ENCODE assay signal across 11 cellular contexts in the genomic region with DNA sequence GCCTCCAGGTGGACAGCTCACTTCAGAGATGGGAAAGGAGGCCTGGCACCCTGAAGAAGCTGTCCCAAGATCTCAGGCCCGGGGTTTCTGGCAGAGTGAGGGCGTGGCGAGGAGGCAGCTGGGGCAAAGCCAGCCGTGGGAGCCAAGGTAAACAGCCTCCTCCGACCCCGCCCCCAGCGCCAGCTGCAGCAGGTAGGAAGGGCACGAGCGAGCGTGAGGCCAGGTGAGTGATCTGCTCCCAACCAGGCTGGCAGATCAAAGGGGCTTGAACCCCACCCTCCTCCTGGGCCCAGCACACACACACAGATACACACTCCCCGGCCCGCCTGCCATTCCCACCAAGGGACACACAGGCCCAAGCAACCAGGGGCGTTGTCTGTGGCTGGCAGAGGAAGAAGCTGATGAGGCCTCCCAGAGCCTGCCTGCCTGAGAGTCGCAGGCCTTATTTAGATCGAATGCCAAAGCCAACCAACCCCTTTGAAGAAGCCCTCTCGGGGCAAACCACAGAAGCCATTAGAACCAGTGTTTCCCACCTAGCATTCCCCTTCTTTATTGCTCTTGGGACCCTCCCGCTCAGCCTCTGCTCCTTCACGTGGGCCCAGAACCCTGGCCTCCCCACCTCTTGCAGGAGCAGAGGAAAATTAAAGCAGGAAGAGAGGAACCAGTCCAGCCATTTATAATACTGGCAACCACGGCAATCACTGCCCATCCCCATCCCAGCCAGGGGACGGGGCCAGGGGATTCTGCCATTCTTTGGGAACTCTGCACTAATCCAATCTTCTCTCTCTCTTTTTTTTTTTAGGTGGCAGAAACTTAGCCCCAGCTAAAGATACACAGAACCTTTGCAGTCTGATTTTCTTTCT. TPM values are rescaled to one million over a fixed set of nuclear protein-coding genes. Genes with fewer than 3 reads are reported as not detected.
DNase-seq lines count a peak whose midpoint lies in the region; ATAC-seq, FAIRE-seq and TF ChIP-seq lines count a peak whose summit lies in the region.
"Had no signal": no experiment of that assay in that cellular context is flagged by ENCODE, and none has a peak within 500 bp of the region (broad histone marks: within the 10 kb centered on the region; RNA-seq: fewer than 3 reads in every experiment).

No MANE protein-coding gene starts in this region.

- peak overlapping the region; percentile 51 for H3K9ac ChIP-seq in keratinocyte (ENCODE audit: control insufficient read depth, extremely low read depth, insufficient read depth, low read length)

- TF ChIP-seq CTCF in keratinocyte (optimal IDR thresholded peaks at IDR 0.05 in 1 of 3, IDR thresholded peaks at IDR 0.05 in 1 of 3, conservative IDR thresholded peaks at IDR 0.05 in 1 of 3; ENCODE audit: extremely low read depth in 1 of 3, insufficient read depth in 2 of 3, low read length in 3 of 3) (no peak), foreskin fibroblast (IDR thresholded peaks at IDR 0.05; ENCODE audit: low read depth, low read length) (no peak)

- peak overlapping the region in 1 of 3 experiments; percentile 5 for H3K4me3 ChIP-seq in keratinocyte (ENCODE audit: control insufficient read depth in 2 of 3, extremely low read depth in 1 of 3, insufficient read depth in 2 of 3, low read depth in 1 of 3, low read length in 3 of 3)
- no peak overlapping the region for H3K4me3 ChIP-seq in foreskin fibroblast (ENCODE audit: low read depth in 1 of 2, low read length in 2 of 2)

- no peaks in the 10 kb centered on the region for H3K9me1 ChIP-seq in keratinocyte (ENCODE audit: control insufficient read depth, extremely low read depth, insufficient read depth, low read length)

- H3K27ac ChIP-seq in keratinocyte (ENCODE audit: control insufficient read depth, insufficient read depth, low read length) (peak overlapping the region; percentile 57), temporal lobe (ENCODE audit: low read depth, low read length) (peak overlapping the region; percentile 27)

- no peak for ATAC-seq in activated CD4-positive, alpha-beta T cell treated with anti-CD3 and anti-CD28 coated beads for 36 hours
- ATAC-seq in GM21360 (IDR thresholded peaks at IDR 0.05; ENCODE audit: unreplicated experiment) = no peak

- dilution Hi-C loops in keratinocyte (cut with MboI; ENCODE audit: extremely low pct_ligation_motif_present, low sequenced_read_pairs) = no loop called here

- H3K4me1 Mint-ChIP-seq in activated CD4-positive, alpha-beta T cell treated with anti-CD3 and anti-CD28 coated beads for 36 hours = peaks cover 64% of the 10 kb centered on the region
- H3K4me1 Mint-ChIP-seq in activated CD4-positive, alpha-beta memory T cell treated with anti-CD3 and anti-CD28 coated beads for 36 hours (ENCODE audit: low read depth) = peaks cover 61% of the 10 kb centered on the region

- H3K36me3 Mint-ChIP-seq in activated CD4-positive, alpha-beta T cell treated with anti-CD3 and anti-CD28 coated beads for 36 hours (ENCODE audit: low read depth) = no peaks in the 10 kb centered on the region
- peaks cover 5% of the 10 kb centered on the region for H3K36me3 Mint-ChIP-seq in activated CD4-positive, alpha-beta memory T cell treated with anti-CD3 and anti-CD28 coated beads for 36 hours

- H3K27me3 Mint-ChIP-seq in activated CD4-positive, alpha-beta T cell treated with anti-CD3 and anti-CD28 coated beads for 36 hours = peaks cover 26% of the 10 kb centered on the region
- peaks cover 11% of the 10 kb centered on the region for H3K27me3 Mint-ChIP-seq in activated CD4-positive, alpha-beta memory T cell treated with anti-CD3 and anti-CD28 coated beads for 36 hours

- no peaks in the 10 kb centered on the region for H3K9me3 ChIP-seq in keratinocyte (ENCODE audit: control insufficient read depth, low read depth, low read length)

- H3K4me1 ChIP-seq in keratinocyte (ENCODE audit: control insufficient read depth, extremely low read depth, insufficient read depth, low read length) = peaks cover 62% of the 10 kb centered on the region

- H3K9me3 Mint-ChIP-seq in activated CD4-positive, alpha-beta T cell treated with anti-CD3 and anti-CD28 coated beads for 36 hours (ENCODE audit: low read depth) = no peaks in the 10 kb centered on the region
- H3K9me3 Mint-ChIP-seq in activated CD4-positive, alpha-beta memory T cell treated with anti-CD3 and anti-CD28 coated beads for 36 hours = no peaks in the 10 kb centered on the region
- H3K9me3 Mint-ChIP-seq: neural crest cell had no signal

- no peaks in the 10 kb centered on the region for H3K27me3 ChIP-seq in keratinocyte (ENCODE audit: control insufficient read depth, extremely low read depth, insufficient read depth, low read length)

- peak overlapping the region; percentile 67 for H3K4me3 Mint-ChIP-seq in activated CD4-positive, alpha-beta T cell treated with anti-CD3 and anti-CD28 coated beads for 36 hours
- H3K4me3 Mint-ChIP-seq in activated CD4-positive, alpha-beta memory T cell treated with anti-CD3 and anti-CD28 coated beads for 36 hours = peak overlapping the region; percentile 85

- H3K36me3 ChIP-seq in keratinocyte (ENCODE audit: control insufficient read depth in 2 of 2, extremely low read depth in 1 of 2, insufficient read depth in 2 of 2, low read length in 2 of 2) = no peaks in the 10 kb centered on the region

- no peak overlapping the region for H2AFZ ChIP-seq in keratinocyte (ENCODE audit: control insufficient read depth, low read length)

- H3K27ac Mint-ChIP-seq in activated CD4-positive, alpha-beta T cell treated with anti-CD3 and anti-CD28 coated beads for 36 hours = peak overlapping the region; percentile 85
- peak overlapping the region; percentile 88 for H3K27ac Mint-ChIP-seq in activated CD4-positive, alpha-beta memory T cell treated with anti-CD3 and anti-CD28 coated beads for 36 hours

- POLR2A ChIA-PET in activated CD4-positive, alpha-beta T cell treated with anti-CD3 and anti-CD28 coated beads for 36 hours (lab: Charles Lee) = no interaction called here
- POLR2A ChIA-PET in activated CD4-positive, alpha-beta memory T cell treated with anti-CD3 and anti-CD28 coated beads for 36 hours (lab: Charles Lee) = interaction anchor here (1.6 kb wide), 1 partner anchor 72 kb away, joined by 8 read pairs; no protein-coding TSS in a partner anchor

- H3K79me2 ChIP-seq in keratinocyte (ENCODE audit: control insufficient read depth, insufficient read depth, low read length) = peaks cover 28% of the 10 kb centered on the region

- DNase-seq in activated CD4-positive, alpha-beta T cell treated with anti-CD3 and anti-CD28 coated beads for 36 hours = no peak
- DNase-seq in activated CD4-positive, alpha-beta T cell treated with anti-CD3 and anti-CD28 coated beads, Interleukin-2, amount 50 U/mL, for 4 hours = no peak
- DNase-seq in activated CD4-positive, alpha-beta memory T cell treated with anti-CD3 and anti-CD28 coated beads for 36 hours = no peak
- no peak for DNase-seq in keratinocyte (ENCODE audit: low read depth, low spot score)
- no peak for DNase-seq in HuH-7.5 (ENCODE audit: low spot score)
- DNase-seq in foreskin fibroblast = no peak
- DNase-seq: SW 1271 had no signal

- H3K4me2 ChIP-seq in keratinocyte (ENCODE audit: control insufficient read depth, extremely low read depth, insufficient read depth, low read depth, low read length) = peak overlapping the region; percentile 72

- no peaks in the 10 kb centered on the region for H4K20me1 ChIP-seq in keratinocyte (ENCODE audit: control insufficient read depth, extremely low read depth, insufficient read depth, low read length)

- intact Hi-C loops in activated CD4-positive, alpha-beta T cell treated with anti-CD3 and anti-CD28 coated beads for 36 hours (cut with DNase I, micrococcal nuclease) = no loop called here
- intact Hi-C loops in activated CD4-positive, alpha-beta memory T cell treated with anti-CD3 and anti-CD28 coated beads for 36 hours (cut with micrococcal nuclease) = loop anchor here (2.0 to 10.0 kb wide), 3 partner anchors 27 to 285 kb away; partner anchors contain the start of gene ATF4

- CTCF ChIA-PET in activated CD4-positive, alpha-beta T cell treated with anti-CD3 and anti-CD28 coated beads for 36 hours (lab: Charles Lee) = interaction anchor here (1.0 to 1.6 kb wide), 2 partner anchors 11 to 75 kb away, joined by 4 to 8 read pairs; no protein-coding TSS in a partner anchor
- CTCF ChIA-PET in activated CD4-positive, alpha-beta memory T cell treated with anti-CD3 and anti-CD28 coated beads for 36 hours (lab: Charles Lee) = interaction anchor here (1.4 to 1.8 kb wide), 2 partner anchors 69 kb away, joined by 3 to 10 read pairs; no protein-coding TSS in a partner anchor

- peak; percentile 77 for FAIRE-seq in keratinocyte (lab: Jason Lieb, UNC)
- FAIRE-seq: colon had no signal

RNA-seq across cellular contexts. Expression of gene PDGFB, which starts 5.0 kb away (rescaled TPM):
- total RNA-seq in activated CD4-positive, alpha-beta T cell treated with anti-CD3 and anti-CD28 coated beads for 36 hours = 1 to 10 TPM; 2.5 to 3.4 TPM
- 10 to 100 TPM; 11.7 to 13.3 TPM for total RNA-seq in activated CD4-positive, alpha-beta memory T cell treated with anti-CD3 and anti-CD28 coated beads for 36 hours
- polyA plus RNA-seq in keratinocyte = 4.3 to 10.3 TPM (median 6.0 TPM) in 3 replicates
- 4.1 TPM for polyA plus RNA-seq in keratinocyte (2011; ENCODE audit: low read depth)
- 5.7 and 7.5 TPM in 2 replicates for polyA plus RNA-seq in keratinocyte (2011; cell fraction: cytosol; rRNA removed)
- 13.7 and 15.8 TPM in 2 replicates for polyA plus RNA-seq in keratinocyte (2011; cell fraction: nucleus; rRNA removed)
- polyA plus RNA-seq in keratinocyte (2012; ENCODE audit: low replicate concordance) = 2.2 and 8.5 TPM in 2 replicates
- 4.4 to 17.7 TPM (median 4.6 TPM) in 3 replicates for polyA minus RNA-seq in keratinocyte
- polyA minus RNA-seq in keratinocyte (2011; cell fraction: cytosol; rRNA and poly(A)+ RNA removed) = 9.4 TPM
- 9.4 and 9.9 TPM in 2 replicates for polyA minus RNA-seq in keratinocyte (2011; cell fraction: nucleus; rRNA and poly(A)+ RNA removed)
- 4.4 TPM for total RNA-seq in temporal lobe
